ENCODE assay signal across 35 cellular contexts in genomic region chr2:178811045-178811444, GRCh38. TPM values are rescaled to one million over a fixed set of nuclear protein-coding genes. Genes with fewer than 3 reads are reported as not detected.
"Had no signal": no experiment of that assay in that cellular context is flagged by ENCODE, and none has a peak within 500 bp of the region (broad histone marks: within the 10 kb centered on the region; RNA-seq: fewer than 3 reads in every experiment).

No MANE protein-coding gene starts in this region.

- H3K9me3 Mint-ChIP-seq: immature natural killer cell; memory B cell; mesothelial cell of epicardium; naive B cell; natural killer cell treated with Interleukin-12 subunit alpha and Interleukin-12 subunit beta and Interleukin-15 and Interleukin-18, amount 100 ng/mL, for 72 hours; neural crest cell; stimulated activated memory B cell treated with anti-CD40 and anti-IgM and Interleukin-4, amounts not matched to agents 10 μg/mL and 1 μg/mL and 100 μg/mL, for 72 hours had no signal

- H3K36me3 ChIP-seq: colonic mucosa, esophagus muscularis mucosa, neutrophil, prostate gland, sigmoid colon, spleen, tibial artery, upper lobe of left lung had no signal

- H3K27me3 ChIP-seq: colonic mucosa, esophagus muscularis mucosa, neutrophil, sigmoid colon, spleen, testis, tibial artery, upper lobe of left lung had no signal

- H3K27me3 Mint-ChIP-seq: memory B cell; naive B cell; natural killer cell treated with Interleukin-12 subunit alpha and Interleukin-12 subunit beta and Interleukin-15 and Interleukin-18, amount 100 ng/mL, for 72 hours; stimulated activated memory B cell treated with anti-CD40 and anti-IgM and Interleukin-4, amounts not matched to agents 10 μg/mL and 1 μg/mL and 100 μg/mL, for 72 hours had no signal

- H3K4me3 ChIP-seq: colonic mucosa, esophagus muscularis mucosa, lung, mucosa of descending colon, prostate gland, sigmoid colon, skin epidermis, spleen, testis, tibial artery, upper lobe of left lung had no signal

- FAIRE-seq: endothelial cell of umbilical vein, urothelium cell line had no signal

- H3K79me2 ChIP-seq: parathyroid adenoma had no signal

- H3K9me3 ChIP-seq: colonic mucosa, esophagus muscularis mucosa, mucosa of descending colon, neutrophil, prostate gland, sigmoid colon, spleen, testis, tibial artery, upper lobe of left lung had no signal

- ATAC-seq: foreskin keratinocyte; left colon; mucosa of descending colon; natural killer cell treated with Interleukin-12 subunit alpha and Interleukin-12 subunit beta and Interleukin-15 and Interleukin-18, amount 100 ng/mL, for 72 hours; right cardiac atrium; stimulated activated memory B cell treated with anti-CD40 and anti-IgM and Interleukin-4, amounts not matched to agents 10 μg/mL and 1 μg/mL and 100 μg/mL, for 72 hours; stimulated activated naive CD8-positive, alpha-beta T cell treated with anti-CD3 and anti-CD28 coated beads, Interleukin-15, Interleukin-2, amounts not matched to agents 100 U/mL and 50 U/mL, for 24 hours had no signal

- H3K4me1 ChIP-seq: colonic mucosa, foreskin keratinocyte, parathyroid adenoma, prostate gland, sigmoid colon, spleen, testis, tibial artery, upper lobe of left lung had no signal

- H3K36me3 Mint-ChIP-seq: immature natural killer cell; mesothelial cell of epicardium; naive B cell; natural killer cell treated with Interleukin-12 subunit alpha and Interleukin-12 subunit beta and Interleukin-15 and Interleukin-18, amount 100 ng/mL, for 72 hours had no signal

- H3K9ac ChIP-seq: parathyroid adenoma had no signal

- H3K27ac Mint-ChIP-seq: immature natural killer cell; memory B cell; mesothelial cell of epicardium; naive B cell; natural killer cell treated with Interleukin-12 subunit alpha and Interleukin-12 subunit beta and Interleukin-15 and Interleukin-18, amount 100 ng/mL, for 72 hours; stimulated activated memory B cell treated with anti-CD40 and anti-IgM and Interleukin-4, amounts not matched to agents 10 μg/mL and 1 μg/mL and 100 μg/mL, for 72 hours had no signal

- H3K27ac ChIP-seq: colonic mucosa, esophagus muscularis mucosa, foreskin keratinocyte, neutrophil, parathyroid adenoma, prostate gland, sigmoid colon, skin epidermis, spleen, testis, tibial artery, upper lobe of left lung had no signal

- H3K4me3 Mint-ChIP-seq: immature natural killer cell; memory B cell; mesothelial cell of epicardium; naive B cell; natural killer cell treated with Interleukin-12 subunit alpha and Interleukin-12 subunit beta and Interleukin-15 and Interleukin-18, amount 100 ng/mL, for 72 hours; neural crest cell; stimulated activated memory B cell treated with anti-CD40 and anti-IgM and Interleukin-4, amounts not matched to agents 10 μg/mL and 1 μg/mL and 100 μg/mL, for 72 hours had no signal

- DNase-seq: colonic mucosa; dermis blood vessel endothelial cell; effector memory CD4-positive, alpha-beta T cell; foreskin keratinocyte; glutamatergic neuron; hypothalamus; immature natural killer cell; islet precursor cell; kidney glomerular epithelial cell; left colon; mucosa of descending colon; naive B cell; right cardiac atrium; sigmoid colon; spleen; stimulated activated CD4-positive, alpha-beta T cell treated with anti-CD3 and anti-CD28 coated beads, Interleukin-4, amount 100 ng/mL, for 4 hours; stimulated activated naive CD8-positive, alpha-beta T cell treated with anti-CD3 and anti-CD28 coated beads, Interleukin-15, Interleukin-2, amounts not matched to agents 100 U/mL and 50 U/mL, for 24 hours; substantia nigra; testis; tibial artery; upper lobe of left lung had no signal

- H3K4me1 Mint-ChIP-seq: immature natural killer cell; memory B cell; mesothelial cell of epicardium; naive B cell; neural crest cell; stimulated activated memory B cell treated with anti-CD40 and anti-IgM and Interleukin-4, amounts not matched to agents 10 μg/mL and 1 μg/mL and 100 μg/mL, for 72 hours had no signal

- H2AFZ ChIP-seq: parathyroid adenoma had no signal

RNA-seq across cellular contexts. Expression of gene TTN, which starts 3.8 kb away (rescaled TPM):
- total RNA-seq: chondrocyte, foreskin keratinocyte had no signal
- polyA plus RNA-seq: foreskin keratinocyte had no signal
